In the genomic region with DNA sequence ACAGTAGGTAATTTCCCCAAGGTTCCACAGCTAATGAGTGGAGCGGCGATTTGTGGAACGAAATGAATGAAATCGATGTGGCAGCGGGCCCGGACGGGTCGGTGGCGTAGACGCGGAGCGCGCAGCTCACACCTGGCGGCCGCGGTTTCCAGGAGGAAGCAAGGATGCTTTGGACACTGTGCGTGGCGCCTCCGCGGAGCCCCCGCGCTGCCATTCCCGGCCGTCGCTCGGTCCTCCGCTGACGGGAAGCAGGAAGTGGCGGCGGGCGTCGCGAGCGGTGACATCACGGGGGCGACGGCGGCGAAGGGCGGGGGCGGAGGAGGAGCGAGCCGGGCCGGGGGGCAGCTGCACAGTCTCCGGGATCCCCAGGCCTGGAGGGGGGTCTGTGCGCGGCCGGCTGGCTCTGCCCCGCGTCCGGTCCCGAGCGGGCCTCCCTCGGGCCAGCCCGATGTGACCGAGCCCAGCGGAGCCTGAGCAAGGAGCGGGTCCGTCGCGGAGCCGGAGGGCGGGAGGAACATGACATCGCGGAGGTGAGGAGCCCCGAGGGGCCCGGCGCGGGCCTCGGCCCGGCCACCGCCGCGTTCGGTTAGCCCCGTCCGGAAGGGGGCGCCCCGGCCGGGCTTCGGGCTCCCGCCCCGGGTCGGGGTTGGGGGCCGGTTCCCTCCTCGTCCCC, we compare ENCODE assay signal across 8 cellular contexts. TPM values are rescaled to one million over a fixed set of nuclear protein-coding genes. Genes with fewer than 3 reads are reported as not detected.
A peak's percentile ranks its signal among the peaks of the same experiment; 100 is the strongest.
DNase-seq lines count a peak whose midpoint lies in the region; ATAC-seq and TF ChIP-seq lines count a peak whose summit lies in the region.

Gene PTPN11, plus strand, starts transcription at position 352 of the 673 bp plus-strand sequence. Its CDS starts 165 bp downstream, at position 517.

- peaks cover 60% of the 10 kb centered on the region for H3K79me2 ChIP-seq in OCI-LY3 (ENCODE audit: low read length)

- peak within 1 kb of the TSS; percentile 86 for H3K4me3 ChIP-seq in HL-60 (replicated peaks; ENCODE audit: insufficient read depth, low read length)
- peak within 1 kb of the TSS; percentile 95 for H3K4me3 ChIP-seq in OCI-LY3 (ENCODE audit: low read length)
- peak within 1 kb of the TSS; percentile 97 for H3K4me3 ChIP-seq in mononuclear cell (ENCODE audit: low read length)

- TF ChIP-seq CTCF in HL-60 (IDR thresholded peaks at IDR 0.05; ENCODE audit: insufficient read depth, low read length) (no peak), OCI-LY3 (IDR thresholded peaks at IDR 0.05; ENCODE audit: low read depth, low read length) (peak; percentile 44)

- H3K9me3 ChIP-seq in OCI-LY3 (ENCODE audit: insufficient read depth, low read length): no peaks in the 10 kb centered on the region
- no peaks in the 10 kb centered on the region for H3K9me3 ChIP-seq in mononuclear cell (ENCODE audit: low read depth, low read length)

- ATAC-seq in GM19463 (IDR thresholded peaks at IDR 0.05; ENCODE audit: unreplicated experiment): peak; percentile 69

- peaks cover 3% of the 10 kb centered on the region for H3K36me3 ChIP-seq in OCI-LY3 (replicated peaks; ENCODE audit: low read depth, low read length)

- peak within 1 kb of the TSS; percentile 91 for H3K27ac ChIP-seq in HL-60 (replicated peaks)
- H3K27ac ChIP-seq in OCI-LY3 (ENCODE audit: low read length): peak within 1 kb of the TSS; percentile 60

- H2AFZ ChIP-seq in OCI-LY3 (ENCODE audit: low read depth, low read length): peak within 1 kb of the TSS; percentile 64; the same call in 1 of the 2 replicates

- no peaks in the 10 kb centered on the region for H3K27me3 ChIP-seq in HL-60 (ENCODE audit: insufficient read depth, poor library complexity, severe bottlenecking)
- H3K27me3 ChIP-seq in OCI-LY3 (ENCODE audit: low read depth, low read length): no peaks in the 10 kb centered on the region
- no peaks in the 10 kb centered on the region for H3K27me3 ChIP-seq in mononuclear cell (ENCODE audit: insufficient read depth, low read length)

- H3K4me1 ChIP-seq in OCI-LY3 (ENCODE audit: low read length) (peaks cover 7% of the 10 kb centered on the region; the same call in 1 of the 2 replicates), mononuclear cell (ENCODE audit: insufficient read depth, low read length) (peaks cover 31% of the 10 kb centered on the region)

- DNase-seq in COLO829 (ENCODE audit: low spot score): peak; percentile 55
- DNase-seq in HL-60 (ENCODE audit: low read depth in 1 of 2, low spot score in 1 of 2): peak; percentile 77 to 87
- peak; percentile 98 for DNase-seq in activated CD8-positive, alpha-beta memory T cell treated with anti-CD3 and anti-CD28 coated beads, Interleukin-2, amount 50 U/mL, for 48 hours
- DNase-seq in epidermal melanocyte (ENCODE audit: insufficient read length, low spot score): peak; percentile 45
- DNase-seq in stimulated activated CD8-positive, alpha-beta memory T cell treated with anti-CD3 and anti-CD28 coated beads, Interleukin-4, amount 100 ng/mL, for 1 hour (ENCODE audit: low read depth in 2 of 2, low spot score in 1 of 2): peak; percentile 83 to 84

- peak within 1 kb of the TSS; percentile 74 for H3K4me2 ChIP-seq in OCI-LY3 (ENCODE audit: low read length)

- peaks cover 29% of the 10 kb centered on the region for H4K20me1 ChIP-seq in OCI-LY3 (ENCODE audit: insufficient read depth, low read length)

- H3K9ac ChIP-seq in OCI-LY3 (ENCODE audit: low read length): peak within 1 kb of the TSS; percentile 91

RNA-seq across cellular contexts. Expression of gene PTPN11, which starts in this region (rescaled TPM):
- 49.2 TPM for total RNA-seq in mononuclear cell

Comparison
In these comparisons a context has a peak if more than half of its experiments do, and no peak if none do; other contexts are left out.
1. Peak in every context shown above with its lines: DNase-seq, ATAC-seq, H3K4me3 ChIP-seq and H3K27ac ChIP-seq.
2. DNase-seq: peak in every context shown above with its lines; median percentile 98 in activated CD8-positive, alpha-beta memory T cell treated with anti-CD3 and anti-CD28 coated beads, Interleukin-2, amount 50 U/mL, for 48 hours; 84 in stimulated activated CD8-positive, alpha-beta memory T cell treated with anti-CD3 and anti-CD28 coated beads, Interleukin-4, amount 100 ng/mL, for 1 hour; 82 in HL-60; 55 in COLO829; 45 in epidermal melanocyte.